17 cellular contexts compared by ENCODE assay signal in the genomic region with DNA sequence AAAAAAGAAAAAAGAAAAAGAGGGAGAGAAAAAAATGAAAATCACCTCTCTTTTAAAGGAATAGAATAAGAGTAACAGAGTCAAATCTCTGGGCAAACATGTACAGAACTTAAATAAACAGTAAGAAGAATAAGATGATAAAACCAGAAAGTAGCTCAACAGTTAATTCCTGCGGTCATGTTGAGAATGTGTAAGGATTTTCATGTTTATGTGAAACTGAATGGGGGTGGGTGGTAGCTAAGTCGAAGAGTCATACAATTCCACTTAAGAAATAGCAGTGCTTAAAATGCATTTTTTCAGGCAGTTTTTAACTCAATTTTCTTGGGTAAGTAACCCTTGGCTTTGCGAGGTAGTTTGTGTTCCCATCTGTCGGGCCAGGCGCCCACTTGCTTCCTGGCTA.
DNase-seq lines count a peak whose midpoint lies in the region; ATAC-seq and TF ChIP-seq lines count a peak whose summit lies in the region.
"Had no signal": no experiment of that assay in that cellular context is flagged by ENCODE, and none has a peak within 500 bp of the region (broad histone marks: within the 10 kb centered on the region; RNA-seq: fewer than 3 reads in every experiment).

No MANE protein-coding gene starts in this region.

- TF ChIP-seq CTCF in AG04450 (IDR thresholded peaks at IDR 0.05; ENCODE audit: low read depth, low read length) = no peak

- peaks cover 17% of the 10 kb centered on the region for H3K36me3 ChIP-seq in CD8-positive, alpha-beta memory T cell (ENCODE audit: insufficient read depth, low read length)
- H3K36me3 ChIP-seq: WERI-Rb-1 had no signal

- no peaks in the 10 kb centered on the region for H3K27me3 ChIP-seq in AG04450 (ENCODE audit: control insufficient read depth, insufficient read depth, low read length)
- no peaks in the 10 kb centered on the region for H3K27me3 ChIP-seq in CD8-positive, alpha-beta memory T cell (ENCODE audit: insufficient read depth, low read length, poor library complexity, severe bottlenecking)

- H3K4me1 ChIP-seq in CD8-positive, alpha-beta memory T cell (ENCODE audit: insufficient read depth, low read length) = no peaks in the 10 kb centered on the region

- CTCF ChIA-PET in AG04450 (lab: Charles Lee) = interaction anchor here (0.6 to 1.6 kb wide), 4 partner anchors 17 to 326 kb away, joined by 3 to 5 read pairs (median 4); no protein-coding TSS in a partner anchor
- CTCF ChIA-PET in CD8-positive, alpha-beta memory T cell (lab: Charles Lee) = interaction anchor here (0.7 kb wide), 1 partner anchor 36 kb away, joined by 3 read pairs; no protein-coding TSS in a partner anchor

- no peaks in the 10 kb centered on the region; the same call in 1 of the 2 replicates for H3K9me3 ChIP-seq in AG04450 (ENCODE audit: control insufficient read depth, insufficient read depth, low read length)
- H3K9me3 ChIP-seq in CD8-positive, alpha-beta memory T cell (ENCODE audit: low read length) = no peaks in the 10 kb centered on the region

- peaks cover 14 to 35% (median 24%) of the 10 kb centered on the region in 3 donors for H3K4me1 Mint-ChIP-seq in CD8-positive, alpha-beta memory T cell
- peaks cover 18% of the 10 kb centered on the region for H3K4me1 Mint-ChIP-seq in activated T-helper 2 cell treated with anti-CD3 and anti-CD28 coated beads, Interferon-gamma antibody, Interleukin-2, Interleukin-4, amounts not matched to agents 10 μg/mL and 5 μg/mL and 100 μg/mL, durations not matched to agents 14 hours and 24 hours and 36 hours (ENCODE audit: low read depth)

- intact Hi-C loops in activated T-helper 2 cell treated with anti-CD3 and anti-CD28 coated beads, Interferon-gamma antibody, Interleukin-2, Interleukin-4, amounts not matched to agents 10 μg/mL and 5 μg/mL and 100 μg/mL, durations not matched to agents 14 hours and 24 hours and 36 hours (cut with micrococcal nuclease) = loop anchor here (1.0 to 5.0 kb wide), 2 partner anchors 41 to 64 kb away; no protein-coding TSS in a partner anchor

- H3K27me3 Mint-ChIP-seq in CD8-positive, alpha-beta memory T cell = no peaks in the 10 kb centered on the region
- H3K27me3 Mint-ChIP-seq in activated T-helper 2 cell treated with anti-CD3 and anti-CD28 coated beads, Interferon-gamma antibody, Interleukin-2, Interleukin-4, amounts not matched to agents 10 μg/mL and 5 μg/mL and 100 μg/mL, durations not matched to agents 14 hours and 24 hours and 36 hours (ENCODE audit: low read depth) = no peaks in the 10 kb centered on the region
- H3K27me3 Mint-ChIP-seq: CD4-positive, CD25-positive, alpha-beta regulatory T cell; IgD-negative memory B cell had no signal

- ATAC-seq in GM19324 (IDR thresholded peaks at IDR 0.05; ENCODE audit: low FRiP score, unreplicated experiment) = no peak
- no peak for ATAC-seq in HG03196 (IDR thresholded peaks at IDR 0.05; ENCODE audit: unreplicated experiment)

- peaks cover 0 to 71% (median 7%) of the 10 kb centered on the region in 3 donors for H3K36me3 Mint-ChIP-seq in CD8-positive, alpha-beta memory T cell
- peaks cover 29% of the 10 kb centered on the region for H3K36me3 Mint-ChIP-seq in activated T-helper 2 cell treated with anti-CD3 and anti-CD28 coated beads, Interferon-gamma antibody, Interleukin-2, Interleukin-4, amounts not matched to agents 10 μg/mL and 5 μg/mL and 100 μg/mL, durations not matched to agents 14 hours and 24 hours and 36 hours (ENCODE audit: low read depth)

- peak overlapping the region; percentile 3 for H3K27ac ChIP-seq in AG04450 (ENCODE audit: low read depth, low read length)
- no peak overlapping the region for H3K27ac ChIP-seq in CD8-positive, alpha-beta memory T cell (ENCODE audit: low read depth, low read length)
- H3K27ac ChIP-seq: SK-N-MC, WERI-Rb-1 had no signal

- no peaks in the 10 kb centered on the region for H3K9me3 Mint-ChIP-seq in CD8-positive, alpha-beta memory T cell
- no peaks in the 10 kb centered on the region for H3K9me3 Mint-ChIP-seq in activated T-helper 2 cell treated with anti-CD3 and anti-CD28 coated beads, Interferon-gamma antibody, Interleukin-2, Interleukin-4, amounts not matched to agents 10 μg/mL and 5 μg/mL and 100 μg/mL, durations not matched to agents 14 hours and 24 hours and 36 hours
- H3K9me3 Mint-ChIP-seq: CD4-positive, CD25-positive, alpha-beta regulatory T cell; IgD-negative memory B cell had no signal

- H3K4me3 Mint-ChIP-seq in CD8-positive, alpha-beta memory T cell = peak overlapping the region in 4 of 7 donors; percentile 68 to 79 (median 70)
- H3K4me3 Mint-ChIP-seq in activated T-helper 2 cell treated with anti-CD3 and anti-CD28 coated beads, Interferon-gamma antibody, Interleukin-2, Interleukin-4, amounts not matched to agents 10 μg/mL and 5 μg/mL and 100 μg/mL, durations not matched to agents 14 hours and 24 hours and 36 hours (ENCODE audit: low read depth) = no peak overlapping the region
- H3K4me3 Mint-ChIP-seq: CD4-positive, CD25-positive, alpha-beta regulatory T cell had no signal

- no peak overlapping the region for H3K4me3 ChIP-seq in AG04450 (ENCODE audit: low read depth, low read length)
- no peak overlapping the region for H3K4me3 ChIP-seq in CD8-positive, alpha-beta memory T cell (ENCODE audit: low read length)
- H3K4me3 ChIP-seq: SK-N-MC had no signal

- POLR2A ChIA-PET in AG04450 (lab: Yijun Ruan, JAX) = interaction anchor here (0.6 to 1.7 kb wide), 6 partner anchors 12 to 115 kb away, joined by 3 to 16 read pairs (median 6); partner anchors contain the start of gene ZNF358
- POLR2A ChIA-PET in CD8-positive, alpha-beta memory T cell (lab: Charles Lee) = interaction anchor here (0.6 kb wide), 1 partner anchor 8 kb away, joined by 3 read pairs; no protein-coding TSS in a partner anchor

- H3K27ac Mint-ChIP-seq in CD8-positive, alpha-beta memory T cell = peak overlapping the region in 7 of 8 donors; percentile 59 to 94 (median 84)
- peak overlapping the region; percentile 93 for H3K27ac Mint-ChIP-seq in activated T-helper 2 cell treated with anti-CD3 and anti-CD28 coated beads, Interferon-gamma antibody, Interleukin-2, Interleukin-4, amounts not matched to agents 10 μg/mL and 5 μg/mL and 100 μg/mL, durations not matched to agents 14 hours and 24 hours and 36 hours

- DNase-seq in AG04450 (ENCODE audit: low read depth, low spot score) (peak; percentile 86), iris pigment epithelial cell (ENCODE audit: low read depth) (peak; percentile 94), COLO829 (ENCODE audit: low spot score) (no peak), NCI-H2171 treated with DMSO at 0.1 percent for 48 hours (lab: John Stamatoyannopoulos, UW) (no peak)
- DNase-seq in CD8-positive, alpha-beta memory T cell = no peak
- no peak for DNase-seq in activated T-helper 2 cell treated with anti-CD3 and anti-CD28 coated beads, Interferon-gamma antibody, Interleukin-2, Interleukin-4, amounts not matched to agents 10 μg/mL and 5 μg/mL and 100 μg/mL, durations not matched to agents 14 hours and 24 hours and 36 hours (ENCODE audit: low spot score)
- DNase-seq: activated effector memory CD4-positive, alpha-beta T cell treated with Interleukin-2 at 50 U/mL for 16 hours; CD4-positive, CD25-positive, alpha-beta regulatory T cell; NCI-H1092; NCI-H345; right cardiac atrium; stimulated activated CD4-positive, alpha-beta T cell treated with anti-CD3 and anti-CD28 coated beads, Interleukin-2, amount 100 ng/mL, for 24 hours; WERI-Rb-1 had no signal

Comparison
In these comparisons a context has a peak if more than half of its experiments do, and no peak if none do; other contexts are left out.
1. DNase-seq: peak in AG04450 (single experiment) and iris pigment epithelial cell (single experiment); none in CD8-positive, alpha-beta memory T cell (0 of 5), activated T-helper 2 cell treated with anti-CD3 and anti-CD28 coated beads, Interferon-gamma antibody, Interleukin-2, Interleukin-4, amounts not matched to agents 10 μg/mL and 5 μg/mL and 100 μg/mL, durations not matched to agents 14 hours and 24 hours and 36 hours (single experiment), COLO829 (single experiment) and NCI-H2171 treated with DMSO at 0.1 percent for 48 hours (single experiment).